Comparison of ENCODE assay signal across 1 cellular context in genomic region chr5:35240892-35241291, GRCh38.
TF ChIP-seq lines count a peak whose summit lies in the region.

No MANE protein-coding gene starts in this region.

TF ChIP-seq in GM23338, 12 proteins besides CTCF, POLR2A, EP300 and RAD21 (continued from another document):
- no peak for TF ChIP-seq ZNF462 (CRISPR knock-in tag; IDR thresholded peaks at IDR 0.05)
- no peak for TF ChIP-seq EZH2 (IDR thresholded peaks at IDR 0.05; ENCODE audit: low read depth, unreplicated experiment)
- TF ChIP-seq STAT1 (IDR thresholded peaks at IDR 0.05; ENCODE audit: unreplicated experiment): no peak
- TF ChIP-seq REST (IDR thresholded peaks at IDR 0.05; ENCODE audit: unreplicated experiment): no peak
- TF ChIP-seq POLR2AphosphoS5 (IDR thresholded peaks at IDR 0.05; ENCODE audit: low read depth): no peak
- TF ChIP-seq EZH2phosphoT487 (IDR thresholded peaks at IDR 0.05; ENCODE audit: unreplicated experiment): no peak
- TF ChIP-seq JUNB (IDR thresholded peaks at IDR 0.05; ENCODE audit: unreplicated experiment): no peak
TF ChIP-seq in GM23338: peak in this region for 0.
